ENCODE assay signal across 17 cellular contexts in genomic region chr11:69664103-69664775, GRCh38. TPM values are rescaled to one million over a fixed set of nuclear protein-coding genes. Genes with fewer than 3 reads are reported as not detected.
DNase-seq lines count a peak whose midpoint lies in the region; ATAC-seq and TF ChIP-seq lines count a peak whose summit lies in the region.
"Had no signal": no experiment of that assay in that cellular context is flagged by ENCODE, and none has a peak within 500 bp of the region (broad histone marks: within the 10 kb centered on the region; RNA-seq: fewer than 3 reads in every experiment).

No MANE protein-coding gene starts in this region.

- dilution Hi-C loops in IMR-90 (cut with HindIII; ENCODE audit: low sequenced_read_pairs, unreplicated experiment) = no loop called here

- H4K20me1 ChIP-seq in IMR-90 (ENCODE audit: insufficient read depth, low read length) = peaks cover 4% of the 10 kb centered on the region; the same call in 1 of the 2 replicates

- no peak for TF ChIP-seq POLR2A in IMR-90 (IDR thresholded peaks at IDR 0.05; ENCODE audit: low read depth, low read length)

- 99% methylated on average over 12 of the region's 17 CpGs; no CpG with 5 or more reads in 1 of the 2 experiments for WGBS in IMR-90 (ENCODE audit: extremely low coverage in 2 of 2, insufficient read length in 1 of 2), 2 experiments

- H2AK9ac ChIP-seq in IMR-90 (replicated peaks; ENCODE audit: low read depth, low read length, poor library complexity) = peak overlapping the region; percentile 24

- peaks cover 15 to 39% of the 10 kb centered on the region in 2 experiments for H3K79me1 ChIP-seq in IMR-90 (ENCODE audit: low read depth in 1 of 2, low read length in 2 of 2)

- H3K4me1 ChIP-seq in IMR-90 (ENCODE audit: control insufficient read depth, insufficient read depth, low read length) = peaks cover 2% of the 10 kb centered on the region; the same call in 1 of the 2 replicates
- no peaks in the 10 kb centered on the region for H3K4me1 ChIP-seq in lower lobe of right lung

- BruUV-seq in IMR-90 (replicated peaks; lab: Mats Ljungman, UMichigan) = no TSS peak

- H2AK5ac ChIP-seq in IMR-90 (ENCODE audit: low read depth, low read length) = no peak overlapping the region

- H3K9ac ChIP-seq in IMR-90 (ENCODE audit: low read depth, low read length) = no peak overlapping the region

- H2BK120ac ChIP-seq in IMR-90 (ENCODE audit: low read depth, low read length) = no peak overlapping the region

- no peak overlapping the region for H3K4ac ChIP-seq in IMR-90 (ENCODE audit: low read depth, low read length)

- POLR2A ChIA-PET in IMR-90 (lab: Charles Lee; ENCODE audit: unreplicated experiment) = no interaction called here

- H3K36me3 Mint-ChIP-seq in activated T-cell treated with anti-CD3 and anti-CD28 coated beads, Interleukin-2, amount 50 U/mL, for 24 hours (ENCODE audit: low read depth) = peaks cover 81% of the 10 kb centered on the region
- H3K36me3 Mint-ChIP-seq in stimulated activated effector memory CD8-positive, alpha-beta T cell treated with anti-CD3 and anti-CD28 coated beads, Interleukin-12 subunit alpha, Interleukin-12 subunit beta, amount 100 ng/mL, for 72 hours = peaks cover 30% of the 10 kb centered on the region

- ATAC-seq in IMR-90 (ENCODE audit: low read depth) (no peak), lower lobe of right lung (no peak)
- no peak for ATAC-seq in stimulated activated effector memory CD8-positive, alpha-beta T cell treated with anti-CD3 and anti-CD28 coated beads, Interleukin-12 subunit alpha, Interleukin-12 subunit beta, amount 100 ng/mL, for 72 hours

- H3K27me3 ChIP-seq in IMR-90 (ENCODE audit: control insufficient read depth, insufficient read depth, low read length) (no peaks in the 10 kb centered on the region), lower lobe of right lung (ENCODE audit: low read depth) (no peaks in the 10 kb centered on the region)

- peak overlapping the region; percentile 28 for H2AFZ ChIP-seq in IMR-90 (replicated peaks; ENCODE audit: low read length, poor library complexity)
- H2AFZ ChIP-seq: PC-9 had no signal

- DNase-seq in activated T-cell treated with anti-CD3 and anti-CD28 coated beads, Interleukin-2, amount 50 U/mL, for 24 hours = peak; percentile 25
- no peak for DNase-seq in activated T-cell treated with anti-CD3 and anti-CD28 coated beads, Interleukin-2, amount 50 U/mL, for 48 hours
- no peak for DNase-seq in IMR-90
- DNase-seq in lower lobe of right lung = peak; percentile 27
- DNase-seq in stimulated activated effector memory CD8-positive, alpha-beta T cell treated with anti-CD3 and anti-CD28 coated beads, Interleukin-12 subunit alpha, Interleukin-12 subunit beta, amount 100 ng/mL, for 72 hours (ENCODE audit: low spot score in 2 of 2) = no peak
- no peak for DNase-seq in midbrain (lab: John Stamatoyannopoulos, UW)
- no peak for DNase-seq in NCI-H446 (lab: John Stamatoyannopoulos, UW)
- no peak for DNase-seq in NCI-H2196 (lab: John Stamatoyannopoulos, UW; ENCODE audit: unreplicated experiment)
- DNase-seq: HCEC 1CT, NCI-H1436, NCI-H2081, NCI-H226, NCI-H526 treated with DMSO at 0.1 percent for 48 hours, PC-9, SHP77 treated with DMSO at 0.1 percent for 48 hours had no signal

- no peak overlapping the region for H3K4me3 Mint-ChIP-seq in activated T-cell treated with anti-CD3 and anti-CD28 coated beads, Interleukin-2, amount 50 U/mL, for 24 hours
- no peak overlapping the region for H3K4me3 Mint-ChIP-seq in stimulated activated effector memory CD8-positive, alpha-beta T cell treated with anti-CD3 and anti-CD28 coated beads, Interleukin-12 subunit alpha, Interleukin-12 subunit beta, amount 100 ng/mL, for 72 hours

- peaks cover 3% of the 10 kb centered on the region for H3K4me1 Mint-ChIP-seq in activated T-cell treated with anti-CD3 and anti-CD28 coated beads, Interleukin-2, amount 50 U/mL, for 24 hours (ENCODE audit: low read depth)
- peaks cover 7% of the 10 kb centered on the region for H3K4me1 Mint-ChIP-seq in stimulated activated effector memory CD8-positive, alpha-beta T cell treated with anti-CD3 and anti-CD28 coated beads, Interleukin-12 subunit alpha, Interleukin-12 subunit beta, amount 100 ng/mL, for 72 hours

- in situ Hi-C loops in IMR-90 (cut with MboI; ENCODE audit: low sequenced_read_pairs) = loop anchor here (25.0 kb wide), 2 partner anchors 727 to 1052 kb away; no protein-coding TSS in a partner anchor

- H3K14ac ChIP-seq in IMR-90 (replicated peaks; ENCODE audit: low read depth, low read length) = no peak overlapping the region

- no peak overlapping the region for H3K18ac ChIP-seq in IMR-90 (ENCODE audit: low read depth, low read length)

- no peak for TF ChIP-seq CTCF in IMR-90 (conservative IDR thresholded peaks at IDR 0.05; ENCODE audit: low read depth, low read length)
- no peak for TF ChIP-seq CTCF in lower lobe of right lung (IDR thresholded peaks at IDR 0.05)

- no peak overlapping the region for H2BK5ac ChIP-seq in IMR-90 (ENCODE audit: low read depth, low read length, poor library complexity, severe bottlenecking)

- H3K27me3 Mint-ChIP-seq in activated T-cell treated with anti-CD3 and anti-CD28 coated beads, Interleukin-2, amount 50 U/mL, for 24 hours = no peaks in the 10 kb centered on the region

- no peak overlapping the region for H3K27ac ChIP-seq in IMR-90 (ENCODE audit: insufficient read depth, low read length)
- H3K27ac ChIP-seq in lower lobe of right lung = no peak overlapping the region
- H3K27ac ChIP-seq: PC-9 had no signal

- H3K9me3 ChIP-seq in IMR-90 (ENCODE audit: control insufficient read depth, insufficient read depth, low read length) = no peaks in the 10 kb centered on the region
- no peaks in the 10 kb centered on the region for H3K9me3 ChIP-seq in lower lobe of right lung
- H3K9me3 ChIP-seq: Caco-2 had no signal

- H3K27ac Mint-ChIP-seq in activated T-cell treated with anti-CD3 and anti-CD28 coated beads, Interleukin-2, amount 50 U/mL, for 24 hours = peak overlapping the region; percentile 18
- peak overlapping the region; percentile 79 for H3K27ac Mint-ChIP-seq in stimulated activated effector memory CD8-positive, alpha-beta T cell treated with anti-CD3 and anti-CD28 coated beads, Interleukin-12 subunit alpha, Interleukin-12 subunit beta, amount 100 ng/mL, for 72 hours

- no peak overlapping the region for H4K5ac ChIP-seq in IMR-90 (ENCODE audit: low read depth, low read length)

- no peak overlapping the region for H3K4me2 ChIP-seq in IMR-90 (ENCODE audit: low read depth, low read length)
- H3K4me2 ChIP-seq: PC-9 had no signal

- no peaks in the 10 kb centered on the region for H3K9me3 Mint-ChIP-seq in activated T-cell treated with anti-CD3 and anti-CD28 coated beads, Interleukin-2, amount 50 U/mL, for 24 hours
- no peaks in the 10 kb centered on the region for H3K9me3 Mint-ChIP-seq in stimulated activated effector memory CD8-positive, alpha-beta T cell treated with anti-CD3 and anti-CD28 coated beads, Interleukin-12 subunit alpha, Interleukin-12 subunit beta, amount 100 ng/mL, for 72 hours

- no peak overlapping the region for H2BK20ac ChIP-seq in IMR-90 (ENCODE audit: low read depth, low read length)

- CTCF ChIA-PET in IMR-90 (lab: Yijun Ruan, JAX) = no interaction called here

- no peaks in the 10 kb centered on the region for H3K9me1 ChIP-seq in IMR-90 (ENCODE audit: insufficient read depth, low read length)

- H3K56ac ChIP-seq in IMR-90 (ENCODE audit: extremely low read depth, insufficient read depth, low read length) = no peak overlapping the region

- H4K91ac ChIP-seq in IMR-90 (ENCODE audit: insufficient read depth, low read depth, low read length) = no peak overlapping the region

- no peak overlapping the region for H4K8ac ChIP-seq in IMR-90 (ENCODE audit: low read depth in 2 of 2, low read length in 2 of 2)

- intact Hi-C loops in IMR-90 (cut with micrococcal nuclease) (no loop called here), lower lobe of right lung (cut with DNase I) (no loop called here)

- no peak for TF ChIP-seq RAD21 in IMR-90 (IDR thresholded peaks at IDR 0.05; ENCODE audit: low read length)

- no peak overlapping the region for H2BK15ac ChIP-seq in IMR-90 (ENCODE audit: low read depth, low read length)

- peaks cover 34% of the 10 kb centered on the region for H3K36me3 ChIP-seq in IMR-90 (ENCODE audit: control insufficient read depth, insufficient read depth, low read length)
- peaks cover 62% of the 10 kb centered on the region for H3K36me3 ChIP-seq in lower lobe of right lung

- no peak overlapping the region for H3K4me3 ChIP-seq in IMR-90 (ENCODE audit: insufficient read depth, low read depth, low read length)
- no peak overlapping the region for H3K4me3 ChIP-seq in lower lobe of right lung
- H3K4me3 ChIP-seq: PC-9 had no signal

- no peak overlapping the region for H3K23ac ChIP-seq in IMR-90 (ENCODE audit: low read depth, low read length)

TF ChIP-seq in IMR-90, 13 proteins besides CTCF, POLR2A, EP300 and RAD21 (continues in another document):
- TF ChIP-seq RCOR1 (IDR thresholded peaks at IDR 0.05; ENCODE audit: insufficient replicate concordance, low read length) = no peak
- TF ChIP-seq USF2 (IDR thresholded peaks at IDR 0.05; ENCODE audit: low read depth, low read length) = no peak
- TF ChIP-seq NFE2L2 (IDR thresholded peaks at IDR 0.05; ENCODE audit: low read depth, low read length) = no peak
- TF ChIP-seq MAFK (IDR thresholded peaks at IDR 0.05; ENCODE audit: low read depth, low read length) = no peak
- no peak for TF ChIP-seq MAZ (IDR thresholded peaks at IDR 0.05; ENCODE audit: borderline replicate concordance, low read depth, low read length)
- TF ChIP-seq BHLHE40 (IDR thresholded peaks at IDR 0.05; ENCODE audit: low read depth, low read length) = no peak

RNA-seq across cellular contexts. Expression of gene LTO1, which starts 10.9 kb away (rescaled TPM):
- 8.2 and 16.7 TPM in 2 replicates for total RNA-seq in IMR-90 (2012; rRNA removed)
- polyA plus RNA-seq in IMR-90 (2012; rRNA removed) = 18.8 and 23.5 TPM in 2 replicates
- 14.0 and 16.6 TPM in 2 replicates for polyA plus RNA-seq in IMR-90 (2012; cell fraction: cytosol; rRNA removed)
- 58.0 and 79.5 TPM in 2 replicates for polyA plus RNA-seq in IMR-90 (2012; cell fraction: nucleus; rRNA removed; ENCODE audit: low replicate concordance)
- 23.7 TPM for total RNA-seq in lower lobe of right lung

RNA-seq across cellular contexts. Expression of gene CCND1, which starts 23.3 kb away (rescaled TPM):
- 717 and 748 TPM in 2 replicates for total RNA-seq in IMR-90 (2012; rRNA removed)
- 481 and 872 TPM in 2 replicates for polyA plus RNA-seq in IMR-90 (2012; rRNA removed)
- 498 and 688 TPM in 2 replicates for polyA plus RNA-seq in IMR-90 (2012; cell fraction: cytosol; rRNA removed)
- polyA plus RNA-seq in IMR-90 (2012; cell fraction: nucleus; rRNA removed; ENCODE audit: low replicate concordance) = 405 and 823 TPM in 2 replicates
- total RNA-seq in lower lobe of right lung = 202 TPM

RNA-seq across cellular contexts. Expression of gene FGF19, which starts 39.6 kb away (rescaled TPM):
- total RNA-seq in IMR-90 (2012; rRNA removed) (not detected in 2 replicates), lower lobe of right lung (not detected)
- polyA plus RNA-seq in IMR-90 (2012; rRNA removed) = not detected in 2 replicates
- not detected in 2 replicates for polyA plus RNA-seq in IMR-90 (2012; cell fraction: cytosol; rRNA removed)
- not detected in 2 replicates for polyA plus RNA-seq in IMR-90 (2012; cell fraction: nucleus; rRNA removed; ENCODE audit: low replicate concordance)
- total RNA-seq: A172 had no signal

Comparison
In these comparisons a context has a peak if more than half of its experiments do, and no peak if none do; other contexts are left out.
1. DNase-seq: peak in activated T-cell treated with anti-CD3 and anti-CD28 coated beads, Interleukin-2, amount 50 U/mL, for 24 hours (single experiment) and lower lobe of right lung (single experiment); none in activated T-cell treated with anti-CD3 and anti-CD28 coated beads, Interleukin-2, amount 50 U/mL, for 48 hours (0 of 2), IMR-90 (single experiment), stimulated activated effector memory CD8-positive, alpha-beta T cell treated with anti-CD3 and anti-CD28 coated beads, Interleukin-12 subunit alpha, Interleukin-12 subunit beta, amount 100 ng/mL, for 72 hours (0 of 2), midbrain (single experiment), NCI-H446 (0 of 2) and NCI-H2196 (single experiment).